Comparison of ENCODE assay signal across 10 cellular contexts in the genomic region with DNA sequence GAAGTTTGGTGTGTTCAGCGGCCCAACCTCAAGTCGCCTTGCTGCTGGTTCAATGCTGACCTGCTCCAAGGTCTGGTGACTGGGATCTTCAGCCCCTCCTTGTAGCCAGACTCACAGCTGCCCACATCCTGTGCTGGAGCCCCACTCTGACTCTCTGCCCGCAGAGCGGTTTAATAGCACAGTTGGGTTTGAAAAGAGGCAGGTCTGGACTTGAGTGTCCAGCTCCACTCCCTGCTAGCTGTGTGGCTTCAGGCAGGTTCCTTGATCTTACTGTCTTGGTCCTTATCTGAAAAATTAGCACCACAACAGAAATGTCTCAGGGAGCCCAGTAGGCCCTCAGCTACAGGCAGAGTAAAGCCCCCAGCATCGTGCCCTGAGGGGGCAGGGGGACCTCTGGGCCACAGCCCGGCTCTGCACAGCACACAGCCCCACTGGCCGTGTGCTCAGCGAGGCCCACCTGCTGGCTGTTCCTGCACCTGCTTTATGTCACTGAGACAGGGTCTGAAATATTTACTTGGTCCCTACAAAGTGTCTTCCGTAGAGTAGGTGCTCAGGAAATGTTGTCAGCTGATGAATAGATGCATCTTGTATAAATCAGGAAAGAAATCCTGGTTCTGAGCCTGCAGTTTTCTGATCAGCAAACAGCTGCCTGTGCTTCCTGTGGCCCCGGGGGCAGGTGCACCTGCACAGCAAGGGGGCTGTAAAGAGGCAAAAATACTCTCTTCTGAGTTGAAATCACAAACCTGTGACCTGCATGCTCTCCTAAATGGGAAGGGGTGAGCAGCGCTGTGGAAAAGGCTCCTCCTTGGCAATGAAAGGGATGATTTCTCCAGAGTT.
DNase-seq lines count a peak whose midpoint lies in the region; ATAC-seq and TF ChIP-seq lines count a peak whose summit lies in the region.
"Had no signal": no experiment of that assay in that cellular context is flagged by ENCODE, and none has a peak within 500 bp of the region (broad histone marks: within the 10 kb centered on the region; RNA-seq: fewer than 3 reads in every experiment).

No MANE protein-coding gene starts in this region.

- H3K4me1 ChIP-seq in esophagus muscularis mucosa: peaks cover 33 to 94% (median 90%) of the 10 kb centered on the region in 4 donors
- peaks cover 56% of the 10 kb centered on the region for H3K4me1 ChIP-seq in stomach smooth muscle (ENCODE audit: control insufficient read depth, insufficient read depth, low read length)

- no peak for ATAC-seq in activated naive CD4-positive, alpha-beta T cell treated with anti-CD3 and anti-CD28 coated beads, Interleukin-2, amount 50 U/mL, for 72 hours
- no peak for ATAC-seq in HG02610 (IDR thresholded peaks at IDR 0.05; ENCODE audit: unreplicated experiment)
- ATAC-seq in GM21515 (IDR thresholded peaks at IDR 0.05; ENCODE audit: unreplicated experiment): no peak

- H3K27ac ChIP-seq in esophagus muscularis mucosa (replicated peaks in 1 of 4): peak overlapping the region; percentile 13 to 73 (median 50)
- peak overlapping the region; percentile 53 for H3K27ac ChIP-seq in stomach smooth muscle (ENCODE audit: low read length)

- H3K9me3 Mint-ChIP-seq in activated naive CD4-positive, alpha-beta T cell treated with anti-CD3 and anti-CD28 coated beads for 36 hours: no peaks in the 10 kb centered on the region
- no peaks in the 10 kb centered on the region for H3K9me3 Mint-ChIP-seq in activated naive CD4-positive, alpha-beta T cell treated with anti-CD3 and anti-CD28 coated beads, Interleukin-2, amount 50 U/mL, for 72 hours

- no peak overlapping the region for H3K27ac Mint-ChIP-seq in activated naive CD4-positive, alpha-beta T cell treated with anti-CD3 and anti-CD28 coated beads for 36 hours
- H3K27ac Mint-ChIP-seq in activated naive CD4-positive, alpha-beta T cell treated with anti-CD3 and anti-CD28 coated beads, Interleukin-2, amount 50 U/mL, for 72 hours: no peak overlapping the region

- no peaks in the 10 kb centered on the region for H3K9me3 ChIP-seq in esophagus muscularis mucosa
- H3K9me3 ChIP-seq in stomach smooth muscle (ENCODE audit: control insufficient read depth in 2 of 2, low read length in 2 of 2): no peaks in the 10 kb centered on the region

- TF ChIP-seq CTCF in esophagus muscularis mucosa (IDR thresholded peaks at IDR 0.05): no peak

- H3K9ac ChIP-seq in stomach smooth muscle (ENCODE audit: low read length in 2 of 2): no peak overlapping the region

- H3K4me1 Mint-ChIP-seq in activated naive CD4-positive, alpha-beta T cell treated with anti-CD3 and anti-CD28 coated beads for 36 hours (ENCODE audit: low read depth): peaks cover 16% of the 10 kb centered on the region

- no peaks in the 10 kb centered on the region for H3K27me3 Mint-ChIP-seq in activated naive CD4-positive, alpha-beta T cell treated with anti-CD3 and anti-CD28 coated beads for 36 hours (ENCODE audit: low read depth)

- CTCF ChIA-PET in activated naive CD4-positive, alpha-beta T cell treated with anti-CD3 and anti-CD28 coated beads for 36 hours (lab: Charles Lee): interaction anchor here (0.6 kb wide), 1 partner anchor 37 kb away, joined by 4 read pairs; no protein-coding TSS in a partner anchor

- H3K36me3 ChIP-seq in esophagus muscularis mucosa (peaks cover 27 to 88% (median 58%) of the 10 kb centered on the region in 4 donors), stomach smooth muscle (ENCODE audit: control insufficient read depth in 2 of 2, insufficient read depth in 2 of 2, low read length in 2 of 2) (peaks cover 36 to 51% of the 10 kb centered on the region in 2 donors)

- WGBS in esophagus muscularis mucosa: 63% methylated on average over 10 of the region's 11 CpGs

- H3K27me3 ChIP-seq in esophagus muscularis mucosa (no peaks in the 10 kb centered on the region), stomach smooth muscle (ENCODE audit: control insufficient read depth in 1 of 2, insufficient read depth in 2 of 2, low read length in 2 of 2) (no peaks in the 10 kb centered on the region)

- no peak for TF ChIP-seq POLR2A in esophagus muscularis mucosa (IDR thresholded peaks at IDR 0.05; ENCODE audit: low read depth)

- no peak for TF ChIP-seq EP300 in esophagus muscularis mucosa (IDR thresholded peaks at IDR 0.05)

- peaks cover 16% of the 10 kb centered on the region for H3K36me3 Mint-ChIP-seq in activated naive CD4-positive, alpha-beta T cell treated with anti-CD3 and anti-CD28 coated beads for 36 hours (ENCODE audit: low read depth)
- peaks cover 0 to 5% of the 10 kb centered on the region in 2 donors for H3K36me3 Mint-ChIP-seq in activated naive CD4-positive, alpha-beta T cell treated with anti-CD3 and anti-CD28 coated beads, Interleukin-2, amount 50 U/mL, for 72 hours

- intact Hi-C loops in activated naive CD4-positive, alpha-beta T cell treated with anti-CD3 and anti-CD28 coated beads for 36 hours (cut with micrococcal nuclease): no loop called here
- intact Hi-C loops in esophagus muscularis mucosa (cut with DNase I): no loop called here

- DNase-seq in activated naive CD4-positive, alpha-beta T cell treated with anti-CD3 and anti-CD28 coated beads for 36 hours: peak; percentile 10
- DNase-seq in activated naive CD4-positive, alpha-beta T cell treated with anti-CD3 and anti-CD28 coated beads, Interleukin-2, amount 50 U/mL, for 72 hours (ENCODE audit: low spot score in 2 of 2): no peak
- peak; percentile 7 for DNase-seq in NCI-H774 (lab: John Stamatoyannopoulos, UW)
- DNase-seq in esophagus muscularis mucosa (ENCODE audit: extremely low spot score): no peak
- no peak for DNase-seq in DMS153 treated with DMSO at 0.1 percent for 48 hours (lab: John Stamatoyannopoulos, UW; ENCODE audit: unreplicated experiment)
- DNase-seq: activated naive CD4-positive, alpha-beta T cell treated with anti-CD3 and anti-CD28 coated beads, Interleukin-2, amount 50 U/mL, for 16 hours; occipital lobe had no signal

- H3K4me3 Mint-ChIP-seq in activated naive CD4-positive, alpha-beta T cell treated with anti-CD3 and anti-CD28 coated beads for 36 hours: no peak overlapping the region

- H3K4me3 ChIP-seq in esophagus muscularis mucosa: no peak overlapping the region
- H3K4me3 ChIP-seq in stomach smooth muscle (ENCODE audit: low read length in 2 of 2): no peak overlapping the region

Comparison
In these comparisons a context has a peak if more than half of its experiments do, and no peak if none do; other contexts are left out.
1. DNase-seq: peak in activated naive CD4-positive, alpha-beta T cell treated with anti-CD3 and anti-CD28 coated beads for 36 hours (single experiment) and NCI-H774 (single experiment); none in activated naive CD4-positive, alpha-beta T cell treated with anti-CD3 and anti-CD28 coated beads, Interleukin-2, amount 50 U/mL, for 72 hours (0 of 2), esophagus muscularis mucosa (single experiment) and DMS153 treated with DMSO at 0.1 percent for 48 hours (single experiment).